28 cellular contexts compared by ENCODE assay signal in genomic region chr3:24290596-24290995, GRCh38.
DNase-seq lines count a peak whose midpoint lies in the region; FAIRE-seq and TF ChIP-seq lines count a peak whose summit lies in the region.
"Had no signal": no experiment of that assay in that cellular context is flagged by ENCODE, and none has a peak within 500 bp of the region (broad histone marks: within the 10 kb centered on the region; RNA-seq: fewer than 3 reads in every experiment).

No MANE protein-coding gene starts in this region.

- in situ Hi-C loops in ACHN (cut with HindIII; ENCODE audit: low pct_ligation_motif_present, low pct_unique_long_range_greater_than_20kb, low sequenced_read_pairs) (no loop called here), GM13977 (cut with MboI; ENCODE audit: low pct_unique_long_range_greater_than_20kb, low sequenced_read_pairs, unreplicated experiment) (no loop called here)

- DNase-seq in ACHN (peak; percentile 25), RCC 7860 (ENCODE audit: low spot score) (peak; percentile 76), kidney epithelial cell (ENCODE audit: low read depth) (peak; percentile 56), sigmoid colon (no peak), Calu3 (no peak), NCI-H1930 (lab: John Stamatoyannopoulos, UW) (no peak), GM13977 (ENCODE audit: low spot score) (no peak), OCI-LY7 (ENCODE audit: low spot score) (no peak)
- DNase-seq: 8988T; activated CD4-positive, alpha-beta memory T cell treated with anti-CD3 and anti-CD28 coated beads, Interleukin-2, amount 10 ng/mL, durations not matched to agents 7 days and 5 days; activated CD4-positive, alpha-beta T cell treated with anti-CD3 and anti-CD28 coated beads for 1 hour; activated CD8-positive, alpha-beta memory T cell treated with anti-CD3 and anti-CD28 coated beads, Interleukin-2, amount 50 U/mL, for 4 hours; activated naive CD4-positive, alpha-beta T cell treated with anti-CD3 and anti-CD28 coated beads, Interleukin-2, amount 10 ng/mL, durations not matched to agents 7 days and 5 days; CD4-positive, alpha-beta memory T cell; KBM-7; left ventricle myocardium inferior; mesendoderm; MG63; NCI-H1105 treated with DMSO at 0.1 percent for 48 hours; NCI-H2081; NCI-H69; psoas muscle; SIG-M5 had no signal

- H4K20me1 ChIP-seq in OCI-LY7 (ENCODE audit: insufficient read depth, low read length), result no peaks in the 10 kb centered on the region

- peak; percentile 95 for FAIRE-seq in RCC 7860 (lab: Jason Lieb, UNC)
- FAIRE-seq: H54 had no signal

- no peak overlapping the region for H3K27ac Mint-ChIP-seq in Calu3 (ENCODE audit: unreplicated experiment)
- H3K27ac Mint-ChIP-seq: activated CD4-positive, alpha-beta memory T cell treated with anti-CD3 and anti-CD28 coated beads, Interleukin-2, amount 10 ng/mL, durations not matched to agents 7 days and 5 days; activated naive CD4-positive, alpha-beta T cell treated with anti-CD3 and anti-CD28 coated beads, Interleukin-2, amount 10 ng/mL, durations not matched to agents 7 days and 5 days; CD4-positive, alpha-beta memory T cell; stimulated activated memory B cell treated with anti-CD40 and anti-IgM and Interleukin-4, amounts not matched to agents 10 μg/mL and 1 μg/mL and 100 μg/mL, for 72 hours; T-helper 2 cell treated with Interferon-gamma antibody and Interleukin-4, amounts not matched to agents 5 μg/mL and 100 μg/mL, for 36 hours had no signal

- H3K4me3 ChIP-seq in kidney epithelial cell (ENCODE audit: low read depth, low read length), result no peak overlapping the region
- H3K4me3 ChIP-seq in sigmoid colon, result no peak overlapping the region
- H3K4me3 ChIP-seq in OCI-LY7 (ENCODE audit: low read depth, low read length, poor library complexity, severe bottlenecking), result no peak overlapping the region
- H3K4me3 ChIP-seq: left ventricle myocardium inferior, MG63, psoas muscle, skin epidermis had no signal

- no peak overlapping the region for H2AFZ ChIP-seq in OCI-LY7 (ENCODE audit: low read length)

- BruUV-seq in Calu3 (replicated peaks; lab: Mats Ljungman, UMichigan) (no TSS peak), OCI-LY7 (replicated peaks; lab: Mats Ljungman, UMichigan) (no TSS peak)

- H3K27me3 ChIP-seq in kidney epithelial cell (ENCODE audit: control insufficient read depth, insufficient read depth, low read length) (no peaks in the 10 kb centered on the region), sigmoid colon (no peaks in the 10 kb centered on the region)
- H3K27me3 ChIP-seq: MG63, neutrophil had no signal

- POLR2A ChIA-PET in OCI-LY7 (lab: Charles Lee), result no interaction called here

- no peak overlapping the region for H3K4me2 ChIP-seq in OCI-LY7 (ENCODE audit: low read length)

- H3K9me3 ChIP-seq in sigmoid colon, result peaks cover 0 to 3% (median 0%) of the 10 kb centered on the region in 4 donors
- H3K9me3 ChIP-seq in OCI-LY7 (ENCODE audit: low read length), result no peaks in the 10 kb centered on the region
- H3K9me3 ChIP-seq: MG63, neutrophil had no signal

- no peak for TF ChIP-seq POLR2A in sigmoid colon (IDR thresholded peaks at IDR 0.05)

- no peak overlapping the region for H3K4me3 Mint-ChIP-seq in Calu3 (ENCODE audit: low read depth, unreplicated experiment)
- H3K4me3 Mint-ChIP-seq: activated CD4-positive, alpha-beta memory T cell treated with anti-CD3 and anti-CD28 coated beads, Interleukin-2, amount 10 ng/mL, durations not matched to agents 7 days and 5 days; activated naive CD4-positive, alpha-beta T cell treated with anti-CD3 and anti-CD28 coated beads, Interleukin-2, amount 10 ng/mL, durations not matched to agents 7 days and 5 days; CD4-positive, alpha-beta memory T cell; stimulated activated memory B cell treated with anti-CD40 and anti-IgM and Interleukin-4, amounts not matched to agents 10 μg/mL and 1 μg/mL and 100 μg/mL, for 72 hours; T-helper 2 cell treated with Interferon-gamma antibody and Interleukin-4, amounts not matched to agents 5 μg/mL and 100 μg/mL, for 36 hours had no signal

- no peaks in the 10 kb centered on the region for H3K9me3 Mint-ChIP-seq in Calu3 (ENCODE audit: low read depth, unreplicated experiment)
- H3K9me3 Mint-ChIP-seq: activated CD4-positive, alpha-beta memory T cell treated with anti-CD3 and anti-CD28 coated beads, Interleukin-2, amount 10 ng/mL, durations not matched to agents 7 days and 5 days; activated naive CD4-positive, alpha-beta T cell treated with anti-CD3 and anti-CD28 coated beads, Interleukin-2, amount 10 ng/mL, durations not matched to agents 7 days and 5 days had no signal

- intact Hi-C loops in sigmoid colon (cut with DNase I) (no loop called here), Calu3 (cut with micrococcal nuclease; ENCODE audit: unreplicated experiment) (no loop called here), OCI-LY7 (cut with micrococcal nuclease; ENCODE audit: unreplicated experiment) (no loop called here)

- H3K27ac ChIP-seq in sigmoid colon (peak overlapping the region; percentile 21 to 81 (median 70)), OCI-LY7 (ENCODE audit: low read depth, low read length, poor library complexity, severe bottlenecking) (no peak overlapping the region)
- H3K27ac ChIP-seq: left ventricle myocardium inferior, neutrophil, skin epidermis had no signal

- no peaks in the 10 kb centered on the region for H3K36me3 ChIP-seq in kidney epithelial cell (ENCODE audit: control insufficient read depth, insufficient read depth, low read length)
- H3K36me3 ChIP-seq in sigmoid colon, result no peaks in the 10 kb centered on the region
- H3K36me3 ChIP-seq in OCI-LY7 (ENCODE audit: insufficient read depth, low read length), result no peaks in the 10 kb centered on the region
- H3K36me3 ChIP-seq: MG63, neutrophil had no signal

- H3K27me3 Mint-ChIP-seq in Calu3 (ENCODE audit: unreplicated experiment), result no peaks in the 10 kb centered on the region
- H3K27me3 Mint-ChIP-seq: activated CD4-positive, alpha-beta memory T cell treated with anti-CD3 and anti-CD28 coated beads, Interleukin-2, amount 10 ng/mL, durations not matched to agents 7 days and 5 days; activated naive CD4-positive, alpha-beta T cell treated with anti-CD3 and anti-CD28 coated beads, Interleukin-2, amount 10 ng/mL, durations not matched to agents 7 days and 5 days; CD4-positive, alpha-beta memory T cell; stimulated activated memory B cell treated with anti-CD40 and anti-IgM and Interleukin-4, amounts not matched to agents 10 μg/mL and 1 μg/mL and 100 μg/mL, for 72 hours had no signal

- no peaks in the 10 kb centered on the region for H3K36me3 Mint-ChIP-seq in Calu3 (ENCODE audit: insufficient read depth, unreplicated experiment)
- H3K36me3 Mint-ChIP-seq: activated naive CD4-positive, alpha-beta T cell treated with anti-CD3 and anti-CD28 coated beads, Interleukin-2, amount 10 ng/mL, durations not matched to agents 7 days and 5 days; CD4-positive, alpha-beta memory T cell; stimulated activated memory B cell treated with anti-CD40 and anti-IgM and Interleukin-4, amounts not matched to agents 10 μg/mL and 1 μg/mL and 100 μg/mL, for 72 hours had no signal

- no peaks in the 10 kb centered on the region for H3K4me1 Mint-ChIP-seq in Calu3 (ENCODE audit: low read depth, unreplicated experiment)
- H3K4me1 Mint-ChIP-seq: activated CD4-positive, alpha-beta memory T cell treated with anti-CD3 and anti-CD28 coated beads, Interleukin-2, amount 10 ng/mL, durations not matched to agents 7 days and 5 days; activated naive CD4-positive, alpha-beta T cell treated with anti-CD3 and anti-CD28 coated beads, Interleukin-2, amount 10 ng/mL, durations not matched to agents 7 days and 5 days; CD4-positive, alpha-beta memory T cell; stimulated activated memory B cell treated with anti-CD40 and anti-IgM and Interleukin-4, amounts not matched to agents 10 μg/mL and 1 μg/mL and 100 μg/mL, for 72 hours had no signal

- H3K9me2 ChIP-seq in OCI-LY7 (ENCODE audit: insufficient read depth, low read length), result no peaks in the 10 kb centered on the region

- TF ChIP-seq CTCF in kidney epithelial cell (IDR thresholded peaks at IDR 0.05; ENCODE audit: insufficient read depth, low read length, poor library complexity, severe bottlenecking) (no peak), sigmoid colon (IDR thresholded peaks at IDR 0.05) (no peak), Calu3 (IDR thresholded peaks at IDR 0.05; ENCODE audit: unreplicated experiment) (no peak), GM13977 (IDR thresholded peaks at IDR 0.05; ENCODE audit: extremely low read depth, insufficient read depth, missing control alignments) (no peak), OCI-LY7 (conservative IDR thresholded peaks at IDR 0.05; ENCODE audit: low read length) (no peak)

- peaks cover 0 to 61% (median 52%) of the 10 kb centered on the region in 4 donors for H3K4me1 ChIP-seq in sigmoid colon
- no peaks in the 10 kb centered on the region for H3K4me1 ChIP-seq in OCI-LY7 (ENCODE audit: insufficient read depth, low read length, poor library complexity, severe bottlenecking)

- CTCF ChIA-PET in Calu3 (lab: Charles Lee) (no interaction called here), OCI-LY7 (lab: Charles Lee; ENCODE audit: unreplicated experiment) (no interaction called here)

- 72 to 90% methylated on average over 3 of the region's 3 CpGs for WGBS in sigmoid colon, 2 donors

- no peaks in the 10 kb centered on the region for H3K79me2 ChIP-seq in OCI-LY7 (ENCODE audit: insufficient read depth, low read depth, low read length)

- TF ChIP-seq EP300 in sigmoid colon (IDR thresholded peaks at IDR 0.05), result no peak

Comparison
In these comparisons a context has a peak if more than half of its experiments do, and no peak if none do; other contexts are left out.
1. DNase-seq: peak in ACHN (single experiment), RCC 7860 (single experiment) and kidney epithelial cell (single experiment); none in sigmoid colon (single experiment), Calu3 (single experiment), NCI-H1930 (0 of 2), GM13977 (single experiment) and OCI-LY7 (single experiment).